19 cellular contexts compared by ENCODE assay signal in the genomic region with DNA sequence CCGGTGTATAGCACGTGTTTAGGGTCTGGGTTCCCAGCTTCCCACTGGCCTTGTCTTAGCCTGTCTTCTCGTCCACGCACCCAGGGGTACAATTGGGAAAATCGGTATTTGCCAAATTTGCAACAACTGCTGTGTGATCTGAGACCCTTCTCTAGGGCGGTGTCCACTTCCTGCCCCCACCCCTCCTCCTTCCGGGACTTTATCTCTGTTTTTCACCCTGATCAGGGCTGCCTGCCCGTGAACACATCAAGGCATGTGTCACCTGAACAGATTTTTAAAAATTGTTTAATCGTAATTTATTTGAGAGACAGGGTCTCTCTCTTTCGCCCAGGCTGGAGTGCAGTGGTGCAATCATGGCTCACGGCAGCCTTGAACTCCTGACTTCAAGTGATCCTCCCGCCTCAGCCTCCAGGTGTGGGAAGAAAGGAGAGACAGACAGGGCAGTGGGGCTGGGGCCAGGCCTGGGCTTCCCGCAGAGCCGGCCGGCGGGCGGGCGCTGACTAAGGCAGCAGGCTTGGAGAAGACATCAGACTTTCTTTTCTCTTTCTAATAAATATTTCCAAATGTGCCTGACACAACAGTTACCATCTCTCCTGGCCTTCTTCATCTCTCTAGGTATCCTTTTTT. TPM values are rescaled to one million over a fixed set of nuclear protein-coding genes. Genes with fewer than 3 reads are reported as not detected.
A peak's percentile ranks its signal among the peaks of the same experiment; 100 is the strongest.
DNase-seq lines count a peak whose midpoint lies in the region; ATAC-seq and TF ChIP-seq lines count a peak whose summit lies in the region.
"Had no signal": no experiment of that assay in that cellular context is flagged by ENCODE, and none has a peak within 500 bp of the region (broad histone marks: within the 10 kb centered on the region; RNA-seq: fewer than 3 reads in every experiment).

No MANE protein-coding gene starts in this region.

- no peak overlapping the region for H3K4ac ChIP-seq in neuronal stem cell (ENCODE audit: low read length)

- H3K27me3 ChIP-seq in SK-N-SH (ENCODE audit: insufficient read depth) (peaks cover 10% of the 10 kb centered on the region; the same call in 1 of the 2 replicates), H7 (ENCODE audit: control insufficient read depth, insufficient read depth, low read length) (no peaks in the 10 kb centered on the region), dorsolateral prefrontal cortex (peaks cover 0 to 4% (median 0%) of the 10 kb centered on the region in 45 donors), neuronal stem cell (ENCODE audit: control insufficient read depth in 3 of 3, insufficient read depth in 3 of 3, low read depth in 1 of 3, low read length in 3 of 3) (no peaks in the 10 kb centered on the region)
- H3K27me3 ChIP-seq: uterus had no signal

- no peak overlapping the region; a peak in 1 of 4 replicates for H3K27ac ChIP-seq in SK-N-SH (ENCODE audit: low read depth in 2 of 2, low read length in 1 of 2)
- no peak overlapping the region for H3K27ac ChIP-seq in dorsolateral prefrontal cortex
- H3K27ac ChIP-seq in neuronal stem cell (replicated peaks; ENCODE audit: low read length), result no peak overlapping the region
- H3K27ac ChIP-seq: 22Rv1, neutrophil, uterus had no signal

- no peak overlapping the region for H2BK12ac ChIP-seq in neuronal stem cell (ENCODE audit: low read length)

- no peak overlapping the region for H3K23ac ChIP-seq in neuronal stem cell (ENCODE audit: low read depth, low read length, poor library complexity)

- H4K8ac ChIP-seq in neuronal stem cell (ENCODE audit: low read depth, low read length), result no peak overlapping the region

- no peak overlapping the region for H2BK120ac ChIP-seq in neuronal stem cell (ENCODE audit: low read depth, low read length)

- no peaks in the 10 kb centered on the region; the same call in 1 of the 2 replicates for H3K9me3 ChIP-seq in SK-N-SH
- H3K9me3 ChIP-seq in neuronal stem cell (replicated peaks in 1 of 2; ENCODE audit: control insufficient read depth in 2 of 2, insufficient read depth in 1 of 2, low read depth in 1 of 2, low read length in 2 of 2), result peaks cover 2 to 31% of the 10 kb centered on the region in 2 donors
- H3K9me3 ChIP-seq: neutrophil had no signal

- H3K36me3 ChIP-seq in SK-N-SH (replicated peaks in 1 of 2; ENCODE audit: control insufficient read depth in 1 of 2, insufficient read depth in 2 of 2, low read length in 1 of 2), result no peaks in the 10 kb centered on the region
- no peaks in the 10 kb centered on the region for H3K36me3 ChIP-seq in H7 (replicated peaks; ENCODE audit: control insufficient read depth, insufficient read depth, low read length)
- H3K36me3 ChIP-seq in neuronal stem cell (replicated peaks in 1 of 2; ENCODE audit: control insufficient read depth in 2 of 2, insufficient read depth in 2 of 2, low read length in 2 of 2), result peaks cover 2 to 76% of the 10 kb centered on the region in 2 donors
- H3K36me3 ChIP-seq: neutrophil, uterus had no signal

- 67% methylated on average over 18 of the region's 18 CpGs for WGBS in SK-N-SH (ENCODE audit: low lambda C conversion rate)
- no CpG with 5 or more reads among the region's 18 CpGs for WGBS in neuronal stem cell (ENCODE audit: extremely low coverage in 2 of 2, insufficient read length in 2 of 2, insufficient replicate concordance in 1 of 2), 2 donors

- CTCF ChIA-PET in SK-N-SH (lab: Yijun Ruan, JAX), result interaction anchor here (1.4 kb wide), 1 partner anchor 119 kb away, joined by 3 read pairs; no protein-coding TSS in a partner anchor

- no peak overlapping the region for H3K4me3 ChIP-seq in SK-N-SH (ENCODE audit: low read depth in 2 of 2, low read length in 1 of 2)
- no peak overlapping the region for H3K4me3 ChIP-seq in H7 (ENCODE audit: insufficient read depth, low read depth, low read length)
- H3K4me3 ChIP-seq in dorsolateral prefrontal cortex, result no peak overlapping the region
- no peak overlapping the region for H3K4me3 ChIP-seq in neuronal stem cell (ENCODE audit: low read length in 2 of 2)
- H3K4me3 ChIP-seq: mucosa of descending colon, uterus had no signal

- peaks cover 19% of the 10 kb centered on the region for H3K79me1 ChIP-seq in neuronal stem cell (ENCODE audit: low read depth, low read length)

- no peak overlapping the region for H4K91ac ChIP-seq in neuronal stem cell (ENCODE audit: low read depth, low read length, poor library complexity)

- H3F3A ChIP-seq in SK-N-SH (replicated peaks; ENCODE audit: insufficient read depth), result no peaks in the 10 kb centered on the region

- peak; percentile 9 for DNase-seq in SK-N-SH
- DNase-seq in H7, result peak; percentile 57
- DNase-seq in dorsolateral prefrontal cortex, result peak in 6 of 10 donors; percentile 4 to 37 (median 28)
- DNase-seq in neuronal stem cell (ENCODE audit: low spot score), result no peak
- no peak for DNase-seq in NCI-H345 (lab: John Stamatoyannopoulos, UW)
- no peak for DNase-seq in NOMO-1 treated with DMSO at 0.1 percent for 48 hours (lab: John Stamatoyannopoulos, UW; ENCODE audit: unreplicated experiment)
- DNase-seq: activated CD4-positive, alpha-beta T cell treated with anti-CD3 and anti-CD28 coated beads for 36 hours; activated gamma-delta T cell; DMS79 treated with DMSO at 0.1 percent for 48 hours; NCI-H1092 treated with DMSO at 0.1 percent for 48 hours; NCI-H2029 treated with DMSO at 0.1 percent for 48 hours; stimulated activated CD8-positive, alpha-beta memory T cell treated with anti-CD3 and anti-CD28 coated beads, Interleukin-4, amount 100 ng/mL, for 48 hours; SW 1271 had no signal

- peak overlapping the region; percentile 88 for H2AK5ac ChIP-seq in neuronal stem cell (ENCODE audit: low read depth, low read length)

- POLR2A ChIA-PET in SK-N-SH (lab: Yijun Ruan, JAX), result no interaction called here

- H2AFZ ChIP-seq in SK-N-SH (ENCODE audit: low read depth) (no peak overlapping the region), neuronal stem cell (ENCODE audit: low read length) (no peak overlapping the region)

- H2BK5ac ChIP-seq in neuronal stem cell (ENCODE audit: low read length), result no peak overlapping the region

- peaks cover 0 to 30% of the 10 kb centered on the region in 2 experiments; a peak in 1 of 4 replicates for H3K4me1 ChIP-seq in SK-N-SH (ENCODE audit: control insufficient read depth in 1 of 2, insufficient read depth in 2 of 2, low read depth in 1 of 2, low read length in 1 of 2)
- H3K4me1 ChIP-seq in neuronal stem cell (ENCODE audit: control insufficient read depth in 2 of 2, insufficient read depth in 1 of 2, low read depth in 1 of 2, low read length in 2 of 2), result peaks cover 18 to 23% of the 10 kb centered on the region in 2 donors
- H3K4me1 ChIP-seq: uterus had no signal

- H3K79me2 ChIP-seq in SK-N-SH (ENCODE audit: insufficient read depth), result no peaks in the 10 kb centered on the region

- no peak for ATAC-seq in SK-N-SH treated with all-trans-retinoic acid at 6 μM for 48 hours
- no peak for ATAC-seq in GM21825 (IDR thresholded peaks at IDR 0.05; ENCODE audit: unreplicated experiment)
- ATAC-seq: activated CD4-positive, alpha-beta T cell treated with anti-CD3 and anti-CD28 coated beads for 36 hours; mucosa of descending colon had no signal

- no peak for TF ChIP-seq RAD21 in SK-N-SH (IDR thresholded peaks at IDR 0.05; ENCODE audit: low read length)

- peak overlapping the region; percentile 83 for H2BK15ac ChIP-seq in neuronal stem cell (ENCODE audit: low read length)

- TF ChIP-seq CTCF in SK-N-SH (IDR thresholded peaks at IDR 0.05) (no peak), dorsolateral prefrontal cortex (IDR thresholded peaks at IDR 0.05 in 54 of 56, conservative IDR thresholded peaks at IDR 0.05 in 2 of 56; ENCODE audit: low read depth in 1 of 56, partially characterized antibody in 56 of 56) (no peak)

- TF ChIP-seq EP300 in SK-N-SH (IDR thresholded peaks at IDR 0.05; ENCODE audit: borderline replicate concordance in 1 of 2, low read depth in 1 of 2, low read length in 1 of 2), result no peak

- peak overlapping the region; percentile 86 for H3K18ac ChIP-seq in neuronal stem cell (ENCODE audit: low read length)

- H3K9ac ChIP-seq in SK-N-SH, result no peak overlapping the region
- H3K9ac ChIP-seq in neuronal stem cell (ENCODE audit: low read depth, low read length, poor library complexity), result peak overlapping the region; percentile 35

- no peaks in the 10 kb centered on the region for H4K20me1 ChIP-seq in SK-N-SH (ENCODE audit: insufficient read depth)

- intact Hi-C loops in dorsolateral prefrontal cortex (cut with DNase I), result no loop called here

- H3K9me2 ChIP-seq in SK-N-SH, result no peaks in the 10 kb centered on the region

- no peak overlapping the region for H3K14ac ChIP-seq in neuronal stem cell (ENCODE audit: low read length)

- no peak overlapping the region for H3K4me2 ChIP-seq in SK-N-SH
- H3K4me2 ChIP-seq in neuronal stem cell (ENCODE audit: insufficient read depth, low read length, poor library complexity, severe bottlenecking), result no peak overlapping the region

TF ChIP-seq in SK-N-SH, 30 proteins besides CTCF, POLR2A, EP300 and RAD21 (continues in another document):
- TF ChIP-seq TCF12 (IDR thresholded peaks at IDR 0.05), result no peak
- no peak for TF ChIP-seq FOXM1 (IDR thresholded peaks at IDR 0.05; ENCODE audit: low read depth)
- TF ChIP-seq, protein P1, sequence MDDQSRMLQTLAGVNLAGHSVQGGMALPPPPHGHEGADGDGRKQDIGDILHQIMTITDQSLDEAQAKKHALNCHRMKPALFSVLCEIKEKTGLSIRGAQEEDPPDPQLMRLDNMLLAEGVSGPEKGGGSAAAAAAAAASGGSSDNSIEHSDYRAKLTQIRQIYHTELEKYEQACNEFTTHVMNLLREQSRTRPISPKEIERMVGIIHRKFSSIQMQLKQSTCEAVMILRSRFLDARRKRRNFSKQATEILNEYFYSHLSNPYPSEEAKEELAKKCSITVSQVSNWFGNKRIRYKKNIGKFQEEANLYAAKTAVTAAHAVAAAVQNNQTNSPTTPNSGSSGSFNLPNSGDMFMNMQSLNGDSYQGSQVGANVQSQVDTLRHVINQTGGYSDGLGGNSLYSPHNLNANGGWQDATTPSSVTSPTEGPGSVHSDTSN (IDR thresholded peaks at IDR 0.05), result no peak

TF ChIP-seq in SK-N-SH treated with all-trans-retinoic acid at 6 μM for 48 hours, 23 proteins besides CTCF, POLR2A, EP300 and RAD21 (continues in another document):
- TF ChIP-seq, protein P2, sequence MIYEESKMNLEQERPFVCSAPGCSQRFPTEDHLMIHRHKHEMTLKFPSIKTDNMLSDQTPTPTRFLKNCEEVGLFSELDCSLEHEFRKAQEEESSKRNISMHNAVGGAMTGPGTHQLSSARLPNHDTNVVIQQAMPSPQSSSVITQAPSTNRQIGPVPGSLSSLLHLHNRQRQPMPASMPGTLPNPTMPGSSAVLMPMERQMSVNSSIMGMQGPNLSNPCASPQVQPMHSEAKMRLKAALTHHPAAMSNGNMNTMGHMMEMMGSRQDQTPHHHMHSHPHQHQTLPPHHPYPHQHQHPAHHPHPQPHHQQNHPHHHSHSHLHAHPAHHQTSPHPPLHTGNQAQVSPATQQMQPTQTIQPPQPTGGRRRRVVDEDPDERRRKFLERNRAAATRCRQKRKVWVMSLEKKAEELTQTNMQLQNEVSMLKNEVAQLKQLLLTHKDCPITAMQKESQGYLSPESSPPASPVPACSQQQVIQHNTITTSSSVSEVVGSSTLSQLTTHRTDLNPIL (CRISPR knock-in tag; IDR thresholded peaks at IDR 0.05; ENCODE audit: low read depth), result no peak

RNA-seq across cellular contexts. Expression of a gene that starts 27.5 kb away (rescaled TPM):
- 0.05 and 0.06 TPM in 2 replicates for polyA plus RNA-seq in SK-N-SH (2012; rRNA removed)
- polyA plus RNA-seq in SK-N-SH (2012; cell fraction: cytosol; rRNA removed), result 0.01 and 0.03 TPM in 2 replicates
- polyA plus RNA-seq in SK-N-SH (2012; cell fraction: nucleus; rRNA removed), result 0.01 and 0.05 TPM in 2 replicates
- total RNA-seq in H7 (2014; rRNA removed; shearing (Covaris generic)), result 16.0 and 19.9 TPM in 2 replicates
- 1 to 10 TPM; 1.9 to 7.2 (median 3.7) TPM for total RNA-seq in dorsolateral prefrontal cortex
- polyA plus RNA-seq in neuronal stem cell (2013, experiment 1 of 2), result 15.6 TPM
- polyA plus RNA-seq in neuronal stem cell (2013, experiment 2 of 2), result 16.3 TPM

Comparison
In these comparisons a context has a peak if more than half of its experiments do, and no peak if none do; other contexts are left out.
1. DNase-seq: peak in SK-N-SH (single experiment), H7 (single experiment) and dorsolateral prefrontal cortex (6 of 10); none in neuronal stem cell (single experiment), NCI-H345 (single experiment) and NOMO-1 treated with DMSO at 0.1 percent for 48 hours (single experiment).